In genomic region chr9:134039386-134040175, GRCh38 we compare ENCODE assay signal across 15 cellular contexts. TPM values are rescaled to one million over a fixed set of nuclear protein-coding genes. Genes with fewer than 3 reads are reported as not detected.
DNase-seq lines count a peak whose midpoint lies in the region; ATAC-seq and TF ChIP-seq lines count a peak whose summit lies in the region.
"Had no signal": no experiment of that assay in that cellular context is flagged by ENCODE, and none has a peak within 500 bp of the region (broad histone marks: within the 10 kb centered on the region; RNA-seq: fewer than 3 reads in every experiment).

No MANE protein-coding gene starts in this region.

- no peaks in the 10 kb centered on the region for H3K9me3 ChIP-seq in esophagus squamous epithelium
- H3K9me3 ChIP-seq: BLaER1 had no signal

- H3K36me3 Mint-ChIP-seq in glutamatergic neuron (ENCODE audit: unreplicated experiment) (peaks cover 8% of the 10 kb centered on the region), natural killer cell (peaks cover 8% of the 10 kb centered on the region)
- peaks cover 54% of the 10 kb centered on the region for H3K36me3 Mint-ChIP-seq in stimulated activated effector memory CD8-positive, alpha-beta T cell treated with anti-CD3 and anti-CD28 coated beads, Interleukin-12 subunit alpha, Interleukin-12 subunit beta, amount 100 ng/mL, for 72 hours

- 88% methylated on average over 9 to 10 of the region's 20 CpGs for WGBS in esophagus squamous epithelium, 2 donors

- peaks cover 31 to 98% (median 42%) of the 10 kb centered on the region in 3 donors for H3K36me3 ChIP-seq in esophagus squamous epithelium

- no peak for TF ChIP-seq POLR2A in esophagus squamous epithelium (IDR thresholded peaks at IDR 0.05)

- H3K4me3 ChIP-seq in esophagus squamous epithelium = no peak overlapping the region
- H3K4me3 ChIP-seq: BLaER1, MG63 had no signal

- H3K9me3 Mint-ChIP-seq in glutamatergic neuron (ENCODE audit: unreplicated experiment) (peaks cover 3% of the 10 kb centered on the region), natural killer cell (no peaks in the 10 kb centered on the region)
- no peaks in the 10 kb centered on the region for H3K9me3 Mint-ChIP-seq in stimulated activated effector memory CD8-positive, alpha-beta T cell treated with anti-CD3 and anti-CD28 coated beads, Interleukin-12 subunit alpha, Interleukin-12 subunit beta, amount 100 ng/mL, for 72 hours

- H3K27me3 Mint-ChIP-seq in glutamatergic neuron (ENCODE audit: unreplicated experiment) = no peaks in the 10 kb centered on the region
- no peaks in the 10 kb centered on the region for H3K27me3 Mint-ChIP-seq in natural killer cell (ENCODE audit: low read depth in 2 of 2)
- H3K27me3 Mint-ChIP-seq: CD8-positive, alpha-beta memory T cell had no signal

- no peak overlapping the region for H3K4me3 Mint-ChIP-seq in glutamatergic neuron (ENCODE audit: unreplicated experiment)
- no peak overlapping the region for H3K4me3 Mint-ChIP-seq in natural killer cell
- H3K4me3 Mint-ChIP-seq in stimulated activated effector memory CD8-positive, alpha-beta T cell treated with anti-CD3 and anti-CD28 coated beads, Interleukin-12 subunit alpha, Interleukin-12 subunit beta, amount 100 ng/mL, for 72 hours = no peak overlapping the region

- DNase-seq in Right ventricle myocardium inferior (ENCODE audit: missing footprints) = peak; percentile 41
- no peak for DNase-seq in cardiac septum (ENCODE audit: low spot score)
- DNase-seq in glutamatergic neuron = no peak
- DNase-seq in natural killer cell = no peak
- DNase-seq in stimulated activated effector memory CD8-positive, alpha-beta T cell treated with anti-CD3 and anti-CD28 coated beads, Interleukin-12 subunit alpha, Interleukin-12 subunit beta, amount 100 ng/mL, for 72 hours (ENCODE audit: low spot score in 2 of 2) = no peak
- no peak for DNase-seq in NCI-H2107 (lab: John Stamatoyannopoulos, UW)
- DNase-seq in esophagus squamous epithelium (lab: John Stamatoyannopoulos, UW) = no peak
- DNase-seq: CD8-positive, alpha-beta memory T cell; EL; MG63; NCI-H1092 treated with DMSO at 0.1 percent for 48 hours; NCI-H226; NCI-H524 treated with DMSO at 0.1 percent for 48 hours had no signal

- ATAC-seq in Right ventricle myocardium inferior (no peak), natural killer cell (no peak), GM19455 (IDR thresholded peaks at IDR 0.05; ENCODE audit: unreplicated experiment) (no peak)
- peak; percentile 6 for ATAC-seq in stimulated activated effector memory CD8-positive, alpha-beta T cell treated with anti-CD3 and anti-CD28 coated beads, Interleukin-12 subunit alpha, Interleukin-12 subunit beta, amount 100 ng/mL, for 72 hours

- no peak overlapping the region for H3K27ac ChIP-seq in esophagus squamous epithelium
- H3K27ac ChIP-seq: BLaER1 had no signal

- H3K4me1 ChIP-seq in esophagus squamous epithelium = peaks cover 0 to 10% (median 4%) of the 10 kb centered on the region in 3 donors
- H3K4me1 ChIP-seq: BLaER1 had no signal

- intact Hi-C loops in Right ventricle myocardium inferior (cut with DNase I) (no loop called here), cardiac septum (cut with DNase I) (no loop called here), natural killer cell (cut with micrococcal nuclease) (no loop called here), esophagus squamous epithelium (cut with DNase I) (no loop called here)

- no peak for TF ChIP-seq CTCF in glutamatergic neuron (IDR thresholded peaks at IDR 0.05; ENCODE audit: partially characterized antibody, unreplicated experiment)
- no peak for TF ChIP-seq CTCF in natural killer cell (IDR thresholded peaks at IDR 0.05)
- no peak for TF ChIP-seq CTCF in esophagus squamous epithelium (IDR thresholded peaks at IDR 0.05)

- H3K4me1 Mint-ChIP-seq in glutamatergic neuron (ENCODE audit: low read depth, unreplicated experiment) = peaks cover 7% of the 10 kb centered on the region
- H3K4me1 Mint-ChIP-seq in natural killer cell = peaks cover 0 to 10% of the 10 kb centered on the region in 2 donors
- H3K4me1 Mint-ChIP-seq in stimulated activated effector memory CD8-positive, alpha-beta T cell treated with anti-CD3 and anti-CD28 coated beads, Interleukin-12 subunit alpha, Interleukin-12 subunit beta, amount 100 ng/mL, for 72 hours = no peaks in the 10 kb centered on the region

- H3K27ac Mint-ChIP-seq in glutamatergic neuron (ENCODE audit: unreplicated experiment) (peak overlapping the region; percentile 59), natural killer cell (peak overlapping the region; percentile 19 to 28)
- H3K27ac Mint-ChIP-seq in stimulated activated effector memory CD8-positive, alpha-beta T cell treated with anti-CD3 and anti-CD28 coated beads, Interleukin-12 subunit alpha, Interleukin-12 subunit beta, amount 100 ng/mL, for 72 hours = peak overlapping the region; percentile 16

- H3K27me3 ChIP-seq in esophagus squamous epithelium = no peaks in the 10 kb centered on the region
- H3K27me3 ChIP-seq: BLaER1, MG63 had no signal

RNA-seq across cellular contexts. Expression of gene BRD3OS, which starts 14.3 kb away (rescaled TPM):
- total RNA-seq in Right ventricle myocardium inferior (6.2 TPM), cardiac septum (9.0 TPM), glutamatergic neuron (ENCODE audit: unreplicated experiment) (31.6 TPM), natural killer cell (1 to 10 TPM; 5.5 to 6.8 (median 6.5) TPM), esophagus squamous epithelium (1 to 10 TPM; 1.8 to 6.2 (median 4.3) TPM)

RNA-seq across cellular contexts. Expression of gene BRD3, which starts 28.2 kb away (rescaled TPM):
- total RNA-seq in Right ventricle myocardium inferior = 31.6 TPM
- total RNA-seq in cardiac septum = 27.5 TPM
- total RNA-seq in glutamatergic neuron (ENCODE audit: unreplicated experiment) = 128 TPM
- 10 to 100 TPM; 52.8 to 63.0 (median 52.8) TPM for total RNA-seq in natural killer cell
- 10 to 100 TPM in 2 of 4 donors, 1 to 10 TPM in 2; 7.2 to 23.7 (median 9.4) TPM for total RNA-seq in esophagus squamous epithelium

RNA-seq across cellular contexts. Expression of gene VAV2, which starts 47.5 kb away (rescaled TPM):
- 7.6 TPM for total RNA-seq in Right ventricle myocardium inferior
- 8.1 TPM for total RNA-seq in cardiac septum
- 270 TPM for total RNA-seq in glutamatergic neuron (ENCODE audit: unreplicated experiment)
- total RNA-seq in natural killer cell = 1 to 10 TPM; 3.9 to 5.1 (median 4.8) TPM
- total RNA-seq in esophagus squamous epithelium = 1 to 10 TPM; 3.8 to 7.6 (median 5.7) TPM

Comparison
In these comparisons a context has a peak if more than half of its experiments do, and no peak if none do; other contexts are left out.
1. RNA of gene VAV2, which starts 47.5 kb away (total RNA-seq): 270 TPM in glutamatergic neuron (single experiment); 8.1 TPM in cardiac septum (single experiment), 7.6 TPM in Right ventricle myocardium inferior (single experiment), 3.8 to 7.6 TPM in esophagus squamous epithelium and 3.9 to 5.1 TPM in natural killer cell; every median in the first group is over 10 times any median in the second.
2. Peak in every context shown above with its lines, with median percentiles within 50 percentile points of each other: H3K27ac Mint-ChIP-seq.